14 cellular contexts compared by ENCODE assay signal in genomic region chr2:175871331-175871730, GRCh38.
"Had no signal": no experiment of that assay in that cellular context is flagged by ENCODE, and none has a peak within 500 bp of the region (broad histone marks: within the 10 kb centered on the region; RNA-seq: fewer than 3 reads in every experiment).

No MANE protein-coding gene starts in this region.

- H3K4me3 ChIP-seq: esophagus muscularis mucosa, suprapubic skin had no signal

- H3K9me3 ChIP-seq: esophagus muscularis mucosa, suprapubic skin had no signal

- H3K36me3 ChIP-seq: esophagus muscularis mucosa, suprapubic skin had no signal

- ATAC-seq: T-cell had no signal

- H3K27me3 ChIP-seq: esophagus muscularis mucosa, suprapubic skin had no signal

- H3K27ac ChIP-seq: esophagus muscularis mucosa, suprapubic skin had no signal

- H3K4me1 ChIP-seq: suprapubic skin had no signal

- DNase-seq: activated CD4-positive, alpha-beta T cell treated with anti-CD3 and anti-CD28 coated beads, Interleukin-2, amount 10 ng/mL, durations not matched to agents 7 days and 5 days; activated CD8-positive, alpha-beta memory T cell treated with anti-CD3 and anti-CD28 coated beads, Interleukin-2, amount 50 U/mL, for 48 hours; activated gamma-delta T cell treated with Interleukin-2 at 50 U/mL for 16 hours; foreskin melanocyte; kidney glomerular epithelial cell; mesendoderm; nucleus accumbens; stimulated activated CD4-positive, alpha-beta T cell treated with anti-CD3 and anti-CD28 coated beads, Interleukin-15, amount 100 ng/mL, for 24 hours; stimulated activated CD4-positive, alpha-beta T cell treated with anti-CD3 and anti-CD28 coated beads, Interleukin-4, amount 100 ng/mL, for 1 hour; stimulated activated naive CD4-positive, alpha-beta T cell; T-cell; T-helper 9 cell had no signal
